ENCODE assay signal across 15 cellular contexts in the genomic region with DNA sequence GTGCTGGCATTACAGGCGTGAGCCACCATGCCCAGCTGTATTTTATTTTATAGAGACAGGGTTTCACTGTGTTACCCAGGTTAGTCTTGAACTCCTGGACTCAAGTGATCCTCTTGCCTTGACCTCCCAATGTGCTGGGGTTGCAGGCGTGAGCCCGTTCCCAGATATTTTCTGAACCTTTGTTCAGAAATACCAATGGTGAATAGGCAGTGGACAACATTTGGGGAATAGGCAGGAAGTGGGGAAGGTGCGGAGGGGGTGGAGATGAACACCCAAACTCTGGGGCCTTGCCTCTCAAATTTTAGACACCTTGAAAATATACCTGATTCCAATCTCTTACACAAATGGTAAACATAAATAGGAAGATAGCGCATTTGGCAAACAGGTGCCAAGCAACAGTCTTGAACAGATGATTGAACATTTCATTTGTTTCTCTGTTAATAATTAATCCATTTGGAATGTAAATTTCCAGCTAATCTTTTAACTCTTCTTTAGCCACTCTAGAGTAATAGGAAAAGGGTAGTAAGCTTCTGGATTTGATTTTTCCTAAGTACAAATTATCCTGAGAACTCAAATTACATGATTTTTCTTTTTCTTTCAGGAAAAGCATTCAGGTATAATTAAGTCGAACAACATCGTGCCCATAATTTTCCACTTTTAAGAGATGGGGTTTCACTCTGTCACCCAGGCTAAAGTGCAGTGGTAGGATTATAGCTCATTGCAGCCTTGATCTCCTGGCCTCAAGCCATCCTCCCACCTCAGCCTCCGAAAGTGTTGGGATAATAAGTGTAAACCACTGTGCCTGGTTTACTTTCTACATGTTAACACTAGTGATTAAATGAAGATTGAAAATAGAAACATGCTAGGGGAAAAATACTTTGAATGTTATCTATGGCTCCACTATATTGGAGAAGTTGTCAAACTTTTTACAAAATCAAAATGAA. TPM values are rescaled to one million over a fixed set of nuclear protein-coding genes. Genes with fewer than 3 reads are reported as not detected.
A peak's percentile ranks its signal among the peaks of the same experiment; 100 is the strongest.
DNase-seq lines count a peak whose midpoint lies in the region; ATAC-seq, FAIRE-seq and TF ChIP-seq lines count a peak whose summit lies in the region.
"Had no signal": no experiment of that assay in that cellular context is flagged by ENCODE, and none has a peak within 500 bp of the region (broad histone marks: within the 10 kb centered on the region; RNA-seq: fewer than 3 reads in every experiment).

No MANE protein-coding gene starts in this region.

- H3K4me2 ChIP-seq in K562 (ENCODE audit: insufficient read depth, low read length), result no peak overlapping the region
- peak overlapping the region; percentile 73 for H3K4me2 ChIP-seq in HepG2 (ENCODE audit: low read depth, low read length)

- no peak overlapping the region for H3K4me3 Mint-ChIP-seq in chondrocyte (ENCODE audit: unreplicated experiment)
- H3K4me3 Mint-ChIP-seq: CD8-positive, alpha-beta T cell had no signal

- H3K9me1 ChIP-seq in K562 (ENCODE audit: control insufficient read depth, insufficient read depth, low read length), result no peaks in the 10 kb centered on the region

- H3K27ac ChIP-seq in K562 (ENCODE audit: extremely low read depth, low read depth, low read length) (no peak overlapping the region), HepG2 (ENCODE audit: extremely low read length, insufficient read depth, low read length) (peak overlapping the region; percentile 63), small intestine (ENCODE audit: low read depth in 1 of 2, low read length in 1 of 2) (peak overlapping the region in 1 of 2 donors; percentile 38)

- TF ChIP-seq POLR2A in K562 (conservative IDR thresholded peaks at IDR 0.05), result no peak
- TF ChIP-seq POLR2A in HepG2 (IDR thresholded peaks at IDR 0.05; ENCODE audit: insufficient read depth in 1 of 2, low read depth in 2 of 2, low read length in 2 of 2), result no peak

- H3K36me3 Mint-ChIP-seq in chondrocyte (ENCODE audit: low read depth), result no peaks in the 10 kb centered on the region
- H3K36me3 Mint-ChIP-seq: CD8-positive, alpha-beta T cell had no signal

- no peak overlapping the region for H3K4me3 ChIP-seq in K562
- H3K4me3 ChIP-seq in HepG2 (replicated peaks in 1 of 3; ENCODE audit: insufficient read depth in 1 of 3, low read depth in 2 of 3, low read length in 3 of 3), result peak overlapping the region in 1 of 3 experiments; percentile 34; a peak in 1 of 6 replicates
- H3K4me3 ChIP-seq in small intestine (ENCODE audit: low read depth in 1 of 2, low read length in 2 of 2), result no peak overlapping the region
- H3K4me3 ChIP-seq: HAP-1 had no signal

- DNase-seq in DMS53 treated with DMSO at 0.1 percent for 48 hours (lab: John Stamatoyannopoulos, UW; ENCODE audit: unreplicated experiment), result peak; percentile 61
- DNase-seq in K562 (ENCODE audit: extremely low read depth in 1 of 4, low spot score in 3 of 4), result no peak
- DNase-seq in HepG2 (ENCODE audit: low spot score), result peak; percentile 69
- peak; percentile 65 for DNase-seq in small intestine
- DNase-seq in chondrocyte (ENCODE audit: low spot score), result no peak
- DNase-seq in COR-L47 (lab: John Stamatoyannopoulos, UW), result no peak
- no peak for DNase-seq in OCI-M1 (lab: John Stamatoyannopoulos, UW)
- DNase-seq: CD8-positive, alpha-beta T cell; NCI-H1436 treated with DMSO at 0.1 percent for 48 hours; NCI-H2081; NCI-H226 had no signal

- H3K27me3 ChIP-seq in K562 (ENCODE audit: control insufficient read depth in 2 of 2, insufficient read depth in 2 of 2, low read length in 2 of 2), result no peaks in the 10 kb centered on the region
- H3K27me3 ChIP-seq in HepG2 (ENCODE audit: control insufficient read depth in 1 of 2, insufficient read depth in 2 of 2, low read length in 2 of 2), result no peaks in the 10 kb centered on the region
- H3K27me3 ChIP-seq in small intestine (ENCODE audit: control insufficient read depth in 2 of 2, insufficient read depth in 2 of 2, low read length in 2 of 2), result no peaks in the 10 kb centered on the region

- no peaks in the 10 kb centered on the region for H3K36me3 ChIP-seq in K562 (ENCODE audit: control insufficient read depth, insufficient read depth, low read length)
- H3K36me3 ChIP-seq in HepG2 (replicated peaks in 1 of 2; ENCODE audit: control insufficient read depth in 1 of 2, insufficient read depth in 2 of 2, low read length in 2 of 2), result no peaks in the 10 kb centered on the region
- H3K36me3 ChIP-seq in small intestine (ENCODE audit: control insufficient read depth in 2 of 2, insufficient read depth in 2 of 2, low read length in 2 of 2), result no peaks in the 10 kb centered on the region
- H3K36me3 ChIP-seq: HAP-1 had no signal

- TF ChIP-seq EP300 in K562 (IDR thresholded peaks at IDR 0.05; ENCODE audit: low read length), result no peak
- peak in 1 of 2 experiments; percentile 35; a peak in 2 of 4 replicates for TF ChIP-seq EP300 in HepG2 (IDR thresholded peaks at IDR 0.05; ENCODE audit: low read depth in 2 of 2, low read length in 2 of 2)
- no peak for TF ChIP-seq EP300 in HepG2 (CRISPR knock-in tag; IDR thresholded peaks at IDR 0.05; ENCODE audit: borderline replicate concordance)

- intact Hi-C loops in K562 (cut with micrococcal nuclease) (no loop called here), HepG2 (cut with micrococcal nuclease; ENCODE audit: unreplicated experiment) (no loop called here)

- TF ChIP-seq CTCF in K562 (IDR thresholded peaks at IDR 0.05 in 2 of 3, conservative IDR thresholded peaks at IDR 0.05 in 1 of 3; ENCODE audit: insufficient read depth in 2 of 3, low read depth in 1 of 3, low read length in 3 of 3) (no peak), HepG2 (CRISPR knock-in tag; IDR thresholded peaks at IDR 0.05) (no peak), chondrocyte (IDR thresholded peaks at IDR 0.05) (no peak)

- POLR2A ChIA-PET in K562 (lab: Yijun Ruan, JAX), result interaction anchor here (0.7 to 1.5 kb wide), 3 partner anchors 9 to 1272 kb away, joined by 3 to 7 read pairs (median 4); no protein-coding TSS in a partner anchor
- POLR2A ChIA-PET in HepG2 (lab: Yijun Ruan, JAX), result interaction anchor here (0.5 to 3.0 kb wide), 5 partner anchors 15 to 622 kb away, joined by 3 to 18 read pairs (median 5); partner anchors contain the start of gene RNF34

- TF ChIP-seq RAD21 in K562 (CRISPR knock-in tag; conservative IDR thresholded peaks at IDR 0.05 in 1 of 2, IDR thresholded peaks at IDR 0.05 in 1 of 2) (no peak), HepG2 (CRISPR knock-in tag; IDR thresholded peaks at IDR 0.05) (no peak)

- no peaks in the 10 kb centered on the region for H3K9me3 Mint-ChIP-seq in chondrocyte (ENCODE audit: low read depth)
- H3K9me3 Mint-ChIP-seq: CD8-positive, alpha-beta T cell had no signal

- CTCF ChIA-PET in K562 (lab: Yijun Ruan, JAX; ENCODE audit: low intra/inter-chr PET ratio) (no interaction called here), HepG2 (lab: Yijun Ruan, JAX; ENCODE audit: low intra/inter-chr PET ratio, low total read pairs) (no interaction called here)

- ATAC-seq in K562 (no peak), HepG2 (peak; percentile 77)
- ATAC-seq: CD8-positive, alpha-beta T cell; Right ventricle myocardium inferior; SK-N-SH treated with all-trans-retinoic acid at 6 μM for 48 hours had no signal

- H2AFZ ChIP-seq in K562 (ENCODE audit: low read depth, low read length) (no peak overlapping the region), HepG2 (ENCODE audit: low read length) (no peak overlapping the region)

- peaks cover 2% of the 10 kb centered on the region for H3K4me1 Mint-ChIP-seq in chondrocyte (ENCODE audit: low read depth)

- peaks cover 2% of the 10 kb centered on the region for H3K27me3 Mint-ChIP-seq in chondrocyte (ENCODE audit: low read depth)

- H3K9ac ChIP-seq in K562 (ENCODE audit: insufficient read depth in 1 of 2, low read depth in 2 of 2, low read length in 2 of 2) (no peak overlapping the region), HepG2 (ENCODE audit: insufficient read depth, low read depth, low read length) (no peak overlapping the region; the same call in 1 of the 2 replicates)

- H3K27ac Mint-ChIP-seq in chondrocyte (ENCODE audit: unreplicated experiment), result no peak overlapping the region
- H3K27ac Mint-ChIP-seq: CD8-positive, alpha-beta T cell had no signal

- H3K4me1 ChIP-seq in K562 (replicated peaks in 1 of 2; ENCODE audit: control insufficient read depth in 2 of 2, insufficient read depth in 2 of 2, low read length in 2 of 2), result no peaks in the 10 kb centered on the region; a peak in 1 of 5 replicates
- peaks cover 31% of the 10 kb centered on the region for H3K4me1 ChIP-seq in HepG2 (ENCODE audit: insufficient read depth, low read length)
- no peaks in the 10 kb centered on the region for H3K4me1 ChIP-seq in small intestine (ENCODE audit: control insufficient read depth in 2 of 2, insufficient read depth in 1 of 2, low read depth in 1 of 2, low read length in 1 of 2)
- H3K4me1 ChIP-seq: HAP-1 had no signal

- H4K20me1 ChIP-seq in K562 (replicated peaks; ENCODE audit: control insufficient read depth, insufficient read depth, low read length) (no peaks in the 10 kb centered on the region), HepG2 (ENCODE audit: insufficient read depth, low read length) (no peaks in the 10 kb centered on the region)

- WGBS in K562 (ENCODE audit: insufficient coverage, low coverage, missing lambda C conversion rate), result 49% methylated on average over 8 of the region's 8 CpGs
- WGBS in HepG2 (ENCODE audit: low lambda C conversion rate), result 9% methylated on average over 8 of the region's 8 CpGs
- WGBS in small intestine, 3 donors, result 20 to 61% (median 44%) methylated on average over 8 of the region's 8 CpGs

- H3K79me2 ChIP-seq in K562 (ENCODE audit: control insufficient read depth, insufficient read depth, low read length) (no peaks in the 10 kb centered on the region), HepG2 (ENCODE audit: insufficient read depth, low read length) (no peaks in the 10 kb centered on the region)

- FAIRE-seq in K562 (lab: Jason Lieb, UNC) (peak; percentile 19), HepG2 (lab: Jason Lieb, UNC) (peak; percentile 39), small intestine (lab: Jason Lieb, UNC) (no peak)
- FAIRE-seq: GM12891 had no signal

- in situ Hi-C loops in K562 (cut with MboI) (no loop called here), HepG2 (cut with HindIII; ENCODE audit: extremely low pct_ligation_motif_present, low pct_unique_long_range_greater_than_20kb) (no loop called here)

- no peaks in the 10 kb centered on the region for H3K9me3 ChIP-seq in K562 (replicated peaks; ENCODE audit: control insufficient read depth, insufficient read depth, low read depth, low read length)
- no peaks in the 10 kb centered on the region for H3K9me3 ChIP-seq in HepG2 (ENCODE audit: low read length)
- no peaks in the 10 kb centered on the region for H3K9me3 ChIP-seq in small intestine (ENCODE audit: control insufficient read depth, low read depth)
- H3K9me3 ChIP-seq: HAP-1 had no signal

- BruUV-seq in K562 (replicated peaks; lab: Mats Ljungman, UMichigan), result no TSS peak
- no TSS peak for BruUV-seq in HepG2 (replicated peaks; lab: Mats Ljungman, UMichigan)

RNA-seq across cellular contexts. Expression of gene RNF34, which starts 22.9 kb away (rescaled TPM):
- 109 and 110 TPM in 2 replicates for total RNA-seq in K562 (2011; cell fraction: chromatin; rRNA removed; ENCODE audit: low replicate concordance)
- total RNA-seq in K562 (2011; cell fraction: nucleolus; rRNA removed), result 69.5 and 69.6 TPM in 2 replicates
- total RNA-seq in K562 (2011; cell fraction: nucleoplasm; rRNA removed), result 118 and 187 TPM in 2 replicates
- total RNA-seq in K562 (2014; rRNA removed) (68.8 and 120 TPM in 2 replicates), K562 (2014; rRNA removed; fragmentation: Illumina TruSeq; extraction: Trizol) (47.1 and 48.9 TPM in 2 replicates), K562 (2015; rRNA removed; fragmentation: Illumina TruSeq; extraction: Trizol) (60.6 and 60.9 TPM in 2 replicates), K562 (2021) (42.4 and 47.1 TPM in 2 replicates), HepG2 (2016; rRNA removed; fragmentation: Illumina TruSeq; extraction: Trizol) (53.2 and 68.2 TPM in 2 replicates), chondrocyte (29.9 to 31.3 TPM (median 31.2 TPM) in 3 replicates)
- polyA plus RNA-seq in K562 (2011; rRNA removed) (41.7 and 51.0 TPM in 2 replicates), K562 (2014; fragmentation: Illumina TruSeq; extraction: Trizol) (52.0 and 54.1 TPM in 2 replicates), K562 (2014; fragmentation: Nextera tagmentation; extraction: Ambion mirVana) (10 to 100 TPM; 65.4 to 88.9 TPM), K562 (2014; rRNA removed) (47.2 and 48.4 TPM in 2 replicates), HepG2 (2011; rRNA removed) (36.8 and 37.4 TPM in 2 replicates), small intestine (10 to 100 TPM; 29.7 to 32.4 (median 31.1) TPM)
- 27.8 and 35.3 TPM in 2 replicates for polyA plus RNA-seq in K562 (2011; cell fraction: cytosol; rRNA removed)
- 212 and 235 TPM in 2 replicates for polyA plus RNA-seq in K562 (2011; cell fraction: nucleus; rRNA removed)
- 43.8 and 80.2 TPM in 2 replicates for polyA plus RNA-seq in K562 (2012)
- 63.6 and 90.6 TPM in 2 replicates for polyA minus RNA-seq in K562 (2011; rRNA and poly(A)+ RNA removed)
- polyA minus RNA-seq in K562 (2011; cell fraction: cytosol; rRNA and poly(A)+ RNA removed), result 32.9 and 33.6 TPM in 2 replicates
- polyA minus RNA-seq in K562 (2011; cell fraction: nucleus; rRNA and poly(A)+ RNA removed), result 39.9 and 48.1 TPM in 2 replicates
- 21.6 and 23.1 TPM in 2 replicates for total RNA-seq in HepG2 (2016; cell fraction: cytosol; rRNA removed; fragmentation: Illumina TruSeq; extraction: Trizol; ENCODE audit: low read depth)
- 52.8 and 66.3 TPM in 2 replicates for total RNA-seq in HepG2 (2016; cell fraction: insoluble cytoplasmic fraction; rRNA removed; fragmentation: Illumina TruSeq; extraction: Trizol)
- total RNA-seq in HepG2 (2016; cell fraction: membrane; rRNA removed; fragmentation: Illumina TruSeq; extraction: Trizol), result 36.1 and 37.2 TPM in 2 replicates
- total RNA-seq in HepG2 (2016; cell fraction: nucleus; rRNA removed; fragmentation: Illumina TruSeq; extraction: Trizol), result 39.6 and 47.6 TPM in 2 replicates
- polyA plus RNA-seq in HepG2 (2011; cell fraction: cytosol; rRNA removed), result 17.4 and 20.4 TPM in 2 replicates
- polyA plus RNA-seq in HepG2 (2011; cell fraction: nucleus; rRNA removed), result 25.9 and 37.9 TPM in 2 replicates
- 27.0 and 30.9 TPM in 2 replicates for polyA plus RNA-seq in HepG2 (2012)
- polyA plus RNA-seq in HepG2 (2016; cell fraction: cytosol; fragmentation: Illumina TruSeq; extraction: Trizol; ENCODE audit: low read depth), result 7.6 and 9.2 TPM in 2 replicates
- polyA plus RNA-seq in HepG2 (2016; cell fraction: insoluble cytoplasmic fraction; fragmentation: Illumina TruSeq; extraction: Trizol; ENCODE audit: low read depth), result 56.9 and 60.9 TPM in 2 replicates
- 19.5 and 19.6 TPM in 2 replicates for polyA plus RNA-seq in HepG2 (2016; cell fraction: membrane; fragmentation: Illumina TruSeq; extraction: Trizol; ENCODE audit: low read depth)
- 49.3 and 52.3 TPM in 2 replicates for polyA plus RNA-seq in HepG2 (2016; cell fraction: nucleus; fragmentation: Illumina TruSeq; extraction: Trizol; ENCODE audit: insufficient read depth, low read depth)
- polyA minus RNA-seq in HepG2 (2011; rRNA and poly(A)+ RNA removed; ENCODE audit: low replicate concordance), result 165 and 250 TPM in 2 replicates
- polyA minus RNA-seq in HepG2 (2011; cell fraction: cytosol; rRNA and poly(A)+ RNA removed), result 13.7 and 21.9 TPM in 2 replicates
- polyA minus RNA-seq in HepG2 (2011; cell fraction: nucleus; rRNA and poly(A)+ RNA removed), result 40.6 and 41.5 TPM in 2 replicates

RNA-seq across cellular contexts. Expression of gene ANAPC5, which starts 24.8 kb away (rescaled TPM):
- 698 and 990 TPM in 2 replicates for total RNA-seq in K562 (2011; cell fraction: chromatin; rRNA removed; ENCODE audit: low replicate concordance)
- total RNA-seq in K562 (2011; cell fraction: nucleolus; rRNA removed), result 389 and 392 TPM in 2 replicates
- 547 and 619 TPM in 2 replicates for total RNA-seq in K562 (2011; cell fraction: nucleoplasm; rRNA removed)
- 176 and 194 TPM in 2 replicates for total RNA-seq in K562 (2014; rRNA removed)
- 269 and 301 TPM in 2 replicates for total RNA-seq in K562 (2014; rRNA removed; fragmentation: Illumina TruSeq; extraction: Trizol)
- total RNA-seq in K562 (2015; rRNA removed; fragmentation: Illumina TruSeq; extraction: Trizol), result 190 and 197 TPM in 2 replicates
- 168 and 169 TPM in 2 replicates for total RNA-seq in K562 (2021)
- polyA plus RNA-seq in K562 (2011; rRNA removed), result 307 and 315 TPM in 2 replicates
- polyA plus RNA-seq in K562 (2011; cell fraction: cytosol; rRNA removed), result 232 and 246 TPM in 2 replicates
- polyA plus RNA-seq in K562 (2011; cell fraction: nucleus; rRNA removed), result 472 and 632 TPM in 2 replicates
- polyA plus RNA-seq in K562 (2012), result 114 and 144 TPM in 2 replicates
- 201 and 250 TPM in 2 replicates for polyA plus RNA-seq in K562 (2014; fragmentation: Illumina TruSeq; extraction: Trizol)
- 100 to 1,000 TPM; 136 to 181 TPM for polyA plus RNA-seq in K562 (2014; fragmentation: Nextera tagmentation; extraction: Ambion mirVana)
- polyA plus RNA-seq in K562 (2014; rRNA removed), result 207 and 213 TPM in 2 replicates
- polyA minus RNA-seq in K562 (2011; rRNA and poly(A)+ RNA removed), result 307 and 339 TPM in 2 replicates
- 97.9 and 140 TPM in 2 replicates for polyA minus RNA-seq in K562 (2011; cell fraction: cytosol; rRNA and poly(A)+ RNA removed)
- polyA minus RNA-seq in K562 (2011; cell fraction: nucleus; rRNA and poly(A)+ RNA removed), result 212 and 378 TPM in 2 replicates
- total RNA-seq in HepG2 (2016; rRNA removed; fragmentation: Illumina TruSeq; extraction: Trizol), result 161 and 174 TPM in 2 replicates
- total RNA-seq in HepG2 (2016; cell fraction: cytosol; rRNA removed; fragmentation: Illumina TruSeq; extraction: Trizol; ENCODE audit: low read depth), result 101 and 107 TPM in 2 replicates
- total RNA-seq in HepG2 (2016; cell fraction: insoluble cytoplasmic fraction; rRNA removed; fragmentation: Illumina TruSeq; extraction: Trizol), result 166 and 170 TPM in 2 replicates
- total RNA-seq in HepG2 (2016; cell fraction: membrane; rRNA removed; fragmentation: Illumina TruSeq; extraction: Trizol), result 211 and 214 TPM in 2 replicates
- total RNA-seq in HepG2 (2016; cell fraction: nucleus; rRNA removed; fragmentation: Illumina TruSeq; extraction: Trizol), result 114 and 131 TPM in 2 replicates
- 134 and 146 TPM in 2 replicates for polyA plus RNA-seq in HepG2 (2011; rRNA removed)
- 93.9 and 111 TPM in 2 replicates for polyA plus RNA-seq in HepG2 (2011; cell fraction: cytosol; rRNA removed)
- polyA plus RNA-seq in HepG2 (2011; cell fraction: nucleus; rRNA removed), result 245 and 310 TPM in 2 replicates
- polyA plus RNA-seq in HepG2 (2012), result 58.4 and 72.2 TPM in 2 replicates
- 91.9 and 105 TPM in 2 replicates for polyA plus RNA-seq in HepG2 (2016; cell fraction: cytosol; fragmentation: Illumina TruSeq; extraction: Trizol; ENCODE audit: low read depth)
- polyA plus RNA-seq in HepG2 (2016; cell fraction: insoluble cytoplasmic fraction; fragmentation: Illumina TruSeq; extraction: Trizol; ENCODE audit: low read depth), result 134 and 136 TPM in 2 replicates
- polyA plus RNA-seq in HepG2 (2016; cell fraction: membrane; fragmentation: Illumina TruSeq; extraction: Trizol; ENCODE audit: low read depth), result 143 and 147 TPM in 2 replicates
- 178 and 187 TPM in 2 replicates for polyA plus RNA-seq in HepG2 (2016; cell fraction: nucleus; fragmentation: Illumina TruSeq; extraction: Trizol; ENCODE audit: insufficient read depth, low read depth)
- polyA minus RNA-seq in HepG2 (2011; rRNA and poly(A)+ RNA removed; ENCODE audit: low replicate concordance), result 159 and 362 TPM in 2 replicates
- polyA minus RNA-seq in HepG2 (2011; cell fraction: cytosol; rRNA and poly(A)+ RNA removed), result 55.9 and 59.9 TPM in 2 replicates
- 144 and 152 TPM in 2 replicates for polyA minus RNA-seq in HepG2 (2011; cell fraction: nucleus; rRNA and poly(A)+ RNA removed)
- polyA plus RNA-seq in small intestine, result 10 to 100 TPM; 65.4 to 90.6 (median 68.2) TPM
- 106 to 178 TPM (median 111 TPM) in 3 replicates for total RNA-seq in chondrocyte

Comparison
In these comparisons a context has a peak if more than half of its experiments do, and no peak if none do; other contexts are left out.
1. DNase-seq: peak in DMS53 treated with DMSO at 0.1 percent for 48 hours (single experiment), HepG2 (single experiment) and small intestine (single experiment); none in K562 (0 of 4), chondrocyte (single experiment), COR-L47 (single experiment) and OCI-M1 (single experiment).